8 cellular contexts compared by ENCODE assay signal in the genomic region with DNA sequence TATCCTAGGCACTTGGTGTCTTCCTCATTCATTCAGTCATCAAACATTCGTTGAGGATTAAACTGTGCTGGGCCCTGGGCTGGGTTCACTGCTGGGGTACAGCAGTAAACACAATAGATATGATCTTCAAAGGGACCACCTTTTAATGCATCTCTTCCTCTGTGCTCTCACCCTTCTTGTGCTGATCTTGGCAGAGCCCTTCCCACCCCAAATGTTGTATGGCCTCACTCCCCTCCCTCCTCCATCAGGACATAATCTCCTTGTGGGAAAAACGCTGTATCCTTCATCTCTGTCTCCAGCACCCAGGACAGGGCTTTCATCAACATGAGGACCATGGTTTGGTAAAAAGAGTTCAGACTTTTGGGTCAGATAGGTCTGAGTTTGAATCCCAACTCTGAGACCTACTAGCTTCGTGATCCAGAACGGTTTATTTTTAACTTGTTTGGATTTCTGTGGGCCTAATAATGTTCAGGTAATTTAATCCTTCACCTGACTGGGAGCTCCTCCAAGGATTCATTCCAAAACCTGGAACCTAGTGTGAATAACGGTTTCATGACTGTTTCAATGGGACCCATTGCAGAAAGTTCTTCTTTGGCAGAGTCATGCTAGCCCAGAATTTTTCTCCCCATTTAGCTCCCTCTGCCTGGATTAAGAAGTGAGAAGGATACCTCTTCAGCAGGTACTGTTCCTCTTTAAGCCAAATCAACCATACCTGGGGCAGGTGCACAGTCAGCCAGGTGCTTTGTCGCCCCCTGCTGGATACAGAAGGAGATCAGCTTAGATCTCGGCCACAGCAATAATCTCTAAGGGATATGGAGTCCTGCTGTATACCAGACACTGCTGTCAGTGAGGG. TPM values are rescaled to one million over a fixed set of nuclear protein-coding genes. Genes with fewer than 3 reads are reported as not detected.
DNase-seq lines count a peak whose midpoint lies in the region; ATAC-seq lines count a peak whose summit lies in the region.

No MANE protein-coding gene starts in this region.

- H3K4me3 Mint-ChIP-seq in stimulated activated naive CD8-positive, alpha-beta T cell treated with anti-CD3 and anti-CD28 coated beads, Interleukin-15, amount 100 ng/mL, for 72 hours = no peak overlapping the region

- H3K27me3 Mint-ChIP-seq in stimulated activated naive CD8-positive, alpha-beta T cell treated with anti-CD3 and anti-CD28 coated beads, Interleukin-15, amount 100 ng/mL, for 72 hours = peaks cover 24% of the 10 kb centered on the region

- peaks cover 4% of the 10 kb centered on the region for H3K4me1 Mint-ChIP-seq in stimulated activated naive CD8-positive, alpha-beta T cell treated with anti-CD3 and anti-CD28 coated beads, Interleukin-15, amount 100 ng/mL, for 72 hours

- ATAC-seq in HG02885 (IDR thresholded peaks at IDR 0.05; ENCODE audit: poor library complexity, unreplicated experiment) (peak; percentile 46), GM19452 (IDR thresholded peaks at IDR 0.05; ENCODE audit: unreplicated experiment) (no peak)
- peak; percentile 72 to 73 for ATAC-seq in activated naive CD4-positive, alpha-beta T cell treated with anti-CD3 and anti-CD28 coated beads, Interleukin-2, amount 50 U/mL, for 72 hours
- ATAC-seq in stimulated activated naive CD8-positive, alpha-beta T cell treated with anti-CD3 and anti-CD28 coated beads, Interleukin-15, amount 100 ng/mL, for 72 hours = peak; percentile 71

- no peaks in the 10 kb centered on the region for H3K36me3 Mint-ChIP-seq in activated naive CD4-positive, alpha-beta T cell treated with anti-CD3 and anti-CD28 coated beads, Interleukin-2, amount 50 U/mL, for 72 hours

- no peaks in the 10 kb centered on the region for H3K9me3 Mint-ChIP-seq in activated naive CD4-positive, alpha-beta T cell treated with anti-CD3 and anti-CD28 coated beads, Interleukin-2, amount 50 U/mL, for 72 hours
- H3K9me3 Mint-ChIP-seq in stimulated activated naive CD8-positive, alpha-beta T cell treated with anti-CD3 and anti-CD28 coated beads, Interleukin-15, amount 100 ng/mL, for 72 hours = no peaks in the 10 kb centered on the region

- no peak overlapping the region for H3K27ac Mint-ChIP-seq in activated naive CD4-positive, alpha-beta T cell treated with anti-CD3 and anti-CD28 coated beads, Interleukin-2, amount 50 U/mL, for 72 hours
- H3K27ac Mint-ChIP-seq in stimulated activated naive CD8-positive, alpha-beta T cell treated with anti-CD3 and anti-CD28 coated beads, Interleukin-15, amount 100 ng/mL, for 72 hours = no peak overlapping the region

- DNase-seq in NCI-H1436 (lab: John Stamatoyannopoulos, UW) = peak; percentile 28
- no peak for DNase-seq in NCI-H1436 treated with DMSO at 0.1 percent for 48 hours (lab: John Stamatoyannopoulos, UW)
- peak; percentile 81 for DNase-seq in RPMI8226
- peak; percentile 55 to 79 for DNase-seq in activated naive CD4-positive, alpha-beta T cell treated with anti-CD3 and anti-CD28 coated beads, Interleukin-2, amount 50 U/mL, for 72 hours (ENCODE audit: low spot score in 2 of 2)
- peak; percentile 75 for DNase-seq in left kidney (ENCODE audit: low read depth, low spot score)
- DNase-seq in stimulated activated naive CD8-positive, alpha-beta T cell treated with anti-CD3 and anti-CD28 coated beads, Interleukin-15, amount 100 ng/mL, for 72 hours = peak; percentile 61 to 62

RNA-seq across cellular contexts. Expression of a gene that starts 5.2 kb away (rescaled TPM):
- total RNA-seq in activated naive CD4-positive, alpha-beta T cell treated with anti-CD3 and anti-CD28 coated beads, Interleukin-2, amount 50 U/mL, for 72 hours = under 1 TPM; 0.06 to 0.14 TPM
